Comparison of ENCODE assay signal across 12 cellular contexts in the genomic region with DNA sequence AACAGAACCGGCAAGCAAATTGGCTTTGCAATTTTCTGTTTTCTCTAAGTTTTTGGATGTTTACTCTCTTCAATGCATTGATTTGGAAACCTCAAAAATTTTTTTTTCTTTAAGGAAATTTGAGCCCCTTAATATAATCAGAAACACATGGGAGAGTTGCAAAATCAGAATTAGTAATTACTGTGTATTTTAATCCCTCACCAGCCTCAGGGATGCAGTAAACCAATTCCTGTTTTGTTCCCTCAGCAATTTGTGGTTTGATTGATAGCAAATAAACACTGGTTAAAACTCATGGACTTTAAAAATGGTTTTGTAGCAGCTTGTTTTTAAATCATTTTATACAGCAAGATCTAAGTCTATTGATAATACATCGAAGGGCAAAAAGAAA.
"Had no signal": no experiment of that assay in that cellular context is flagged by ENCODE, and none has a peak within 500 bp of the region (broad histone marks: within the 10 kb centered on the region; RNA-seq: fewer than 3 reads in every experiment).

No MANE protein-coding gene starts in this region.

- FAIRE-seq: astrocyte had no signal

- DNase-seq: activated CD4-positive, alpha-beta T cell treated with anti-CD3 and anti-CD28 coated beads, Interleukin-2, amount 50 U/mL, for 4 hours; activated gamma-delta T cell treated with Interleukin-2 at 50 U/mL for 16 hours; activated T-cell treated with anti-CD3 and anti-CD28 coated beads, Interleukin-2, amount 50 U/mL, for 48 hours; head of caudate nucleus; naive thymus-derived CD4-positive, alpha-beta T cell had no signal

- H3K9me3 ChIP-seq: right atrium auricular region, tibial nerve had no signal

- H3K27me3 ChIP-seq: cardiac muscle cell, right atrium auricular region, tibial nerve had no signal

- H3K4me2 ChIP-seq: smooth muscle cell had no signal

- H3K27ac ChIP-seq: cardiac muscle cell, right atrium auricular region, tibial nerve had no signal

- ATAC-seq: activated CD4-positive, CD25-positive, alpha-beta regulatory T cell treated with anti-CD3 and anti-CD28 coated beads, Interleukin-2, amount 50 U/mL, for 24 hours; naive thymus-derived CD4-positive, alpha-beta T cell; stimulated activated effector memory CD8-positive, alpha-beta T cell treated with anti-CD3 and anti-CD28 coated beads, Interleukin-12 subunit alpha, Interleukin-12 subunit beta, amount 100 ng/mL, for 72 hours had no signal

- H3K4me3 ChIP-seq: cardiac muscle cell, right atrium auricular region, smooth muscle cell, tibial nerve had no signal
